In genomic region chr2:214542866-214543265, GRCh38 we compare ENCODE assay signal across 15 cellular contexts.
DNase-seq lines count a peak whose midpoint lies in the region; TF ChIP-seq lines count a peak whose summit lies in the region.
"Had no signal": no experiment of that assay in that cellular context is flagged by ENCODE, and none has a peak within 500 bp of the region (broad histone marks: within the 10 kb centered on the region; RNA-seq: fewer than 3 reads in every experiment).

No MANE protein-coding gene starts in this region.

- no peaks in the 10 kb centered on the region for H3K27me3 ChIP-seq in effector memory CD4-positive, alpha-beta T cell (replicated peaks; ENCODE audit: control insufficient read depth, insufficient read depth, low read length, poor library complexity, severe bottlenecking)
- H3K27me3 ChIP-seq in adrenal gland, result no peaks in the 10 kb centered on the region
- H3K27me3 ChIP-seq: colonic mucosa, testis had no signal

- no peaks in the 10 kb centered on the region for H3K9me3 ChIP-seq in effector memory CD4-positive, alpha-beta T cell (ENCODE audit: control insufficient read depth, low read length)
- H3K9me3 ChIP-seq in adrenal gland (replicated peaks in 1 of 3), result no peaks in the 10 kb centered on the region
- H3K9me3 ChIP-seq: colonic mucosa, testis had no signal

- no peak for TF ChIP-seq POLR2A in adrenal gland (IDR thresholded peaks at IDR 0.05)

- no peaks in the 10 kb centered on the region for H3K36me3 ChIP-seq in effector memory CD4-positive, alpha-beta T cell (ENCODE audit: control insufficient read depth, insufficient read depth, low read length)
- H3K36me3 ChIP-seq in adrenal gland (replicated peaks in 1 of 2), result no peaks in the 10 kb centered on the region
- H3K36me3 ChIP-seq: colonic mucosa, WERI-Rb-1 had no signal

- H3K27ac ChIP-seq in RWPE1 (no peak overlapping the region), adrenal gland (no peak overlapping the region)
- H3K27ac ChIP-seq in effector memory CD4-positive, alpha-beta T cell (ENCODE audit: insufficient read depth, low read length, poor library complexity, severe bottlenecking), result no peak overlapping the region
- H3K27ac ChIP-seq: colonic mucosa, testis, WERI-Rb-1 had no signal

- TF ChIP-seq CTCF in RWPE1 (conservative IDR thresholded peaks at IDR 0.05; ENCODE audit: low read depth) (no peak), fibroblast of mammary gland (conservative IDR thresholded peaks at IDR 0.05; ENCODE audit: control insufficient read depth, insufficient read depth, low read depth, low read length) (no peak), adrenal gland (IDR thresholded peaks at IDR 0.05) (no peak)

- POLR2A ChIA-PET in RWPE1 (lab: Yijun Ruan, JAX; ENCODE audit: low non-redundant PET), result no interaction called here

- WGBS in adrenal gland, 4 donors, result 61 to 77% (median 62%) methylated on average over 1 of the region's 1 CpG

- CTCF ChIA-PET in RWPE1 (lab: Yijun Ruan, JAX), result no interaction called here

- intact Hi-C loops in adrenal gland (cut with DNase I), result no loop called here

- DNase-seq in GM04503 (ENCODE audit: low read depth) (peak; percentile 19), RWPE1 (ENCODE audit: low spot score) (peak; percentile 24), fibroblast of mammary gland (ENCODE audit: low read depth) (peak; percentile 4), stromal cell of bone marrow (ENCODE audit: low read depth) (peak; percentile 3), NCI-H2171 treated with DMSO at 0.1 percent for 48 hours (lab: John Stamatoyannopoulos, UW) (no peak), adrenal gland (no peak)
- DNase-seq in effector memory CD4-positive, alpha-beta T cell, result no peak
- DNase-seq: activated CD8-positive, alpha-beta memory T cell treated with anti-CD3 and anti-CD28 coated beads for 24 hours; colonic mucosa; erythroblast; Karpas-422; midbrain; stimulated activated CD4-positive, alpha-beta T cell treated with anti-CD3 and anti-CD28 coated beads, Interleukin-4, amount 100 ng/mL, for 24 hours; testis; WERI-Rb-1 had no signal

- H3K4me1 ChIP-seq in effector memory CD4-positive, alpha-beta T cell (ENCODE audit: control insufficient read depth, insufficient read depth, low read length, poor library complexity, severe bottlenecking), result no peaks in the 10 kb centered on the region
- no peaks in the 10 kb centered on the region for H3K4me1 ChIP-seq in adrenal gland (replicated peaks in 1 of 2)
- H3K4me1 ChIP-seq: colonic mucosa, testis had no signal

- H3K4me3 ChIP-seq in fibroblast of mammary gland (ENCODE audit: control insufficient read depth, low read depth, low read length), result no peak overlapping the region
- H3K4me3 ChIP-seq in effector memory CD4-positive, alpha-beta T cell (ENCODE audit: insufficient read depth, low read depth, low read length, poor library complexity, severe bottlenecking), result no peak overlapping the region
- H3K4me3 ChIP-seq in adrenal gland, result no peak overlapping the region
- H3K4me3 ChIP-seq: colonic mucosa, testis had no signal

Comparison
In these comparisons a context has a peak if more than half of its experiments do, and no peak if none do; other contexts are left out.
1. DNase-seq: peak in GM04503 (single experiment), RWPE1 (single experiment), fibroblast of mammary gland (single experiment) and stromal cell of bone marrow (single experiment); none in effector memory CD4-positive, alpha-beta T cell (0 of 3), NCI-H2171 treated with DMSO at 0.1 percent for 48 hours (single experiment) and adrenal gland (0 of 7).